Comparison of ENCODE assay signal across 1 cellular context in genomic region chr1:24236170-24237045, GRCh38.
TF ChIP-seq lines count a peak whose summit lies in the region.

No MANE protein-coding gene starts in this region.

TF ChIP-seq in GM12878, 131 proteins besides CTCF, POLR2A, EP300 and RAD21 (continued from another document):
- TF ChIP-seq BCLAF1 (IDR thresholded peaks at IDR 0.05) (no peak), MXI1 (IDR thresholded peaks at IDR 0.05; ENCODE audit: low read depth, low read length) (no peak)
